8 cellular contexts compared by ENCODE assay signal in the genomic region with DNA sequence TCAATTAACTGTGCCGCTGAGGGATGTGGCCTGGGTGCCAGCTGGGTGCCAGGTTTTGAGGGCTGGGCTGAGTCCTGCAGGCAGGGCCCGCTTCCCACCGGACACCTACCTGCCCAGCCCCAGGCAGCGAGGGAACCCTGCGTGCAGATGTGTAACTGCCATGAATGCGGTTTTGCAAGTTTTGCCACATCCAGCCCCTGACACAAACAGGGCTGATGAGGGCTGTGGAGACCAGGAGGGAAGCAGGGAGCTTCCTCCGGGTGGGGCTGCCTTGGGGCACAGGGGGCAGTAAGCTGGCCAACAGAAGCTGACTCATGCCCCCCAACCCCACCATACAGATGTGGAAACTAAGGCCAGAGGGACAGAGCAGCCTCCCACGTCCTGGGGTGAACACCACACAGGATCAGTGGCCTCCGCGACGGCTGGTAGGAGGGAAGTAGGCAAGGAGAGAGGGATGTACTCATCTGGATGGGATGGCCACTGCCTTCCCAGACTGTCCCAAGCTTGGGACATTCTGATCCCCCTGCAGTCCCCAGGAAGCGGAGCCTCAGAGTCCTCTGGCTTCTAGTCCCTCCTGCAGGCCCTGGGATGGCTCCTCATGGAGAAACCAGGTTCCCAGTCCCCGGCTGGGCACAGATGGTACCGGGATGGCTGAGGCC. TPM values are rescaled to one million over a fixed set of nuclear protein-coding genes. Genes with fewer than 3 reads are reported as not detected.
A peak's percentile ranks its signal among the peaks of the same experiment; 100 is the strongest.
DNase-seq lines count a peak whose midpoint lies in the region; ATAC-seq, FAIRE-seq and TF ChIP-seq lines count a peak whose summit lies in the region.

No MANE protein-coding gene starts in this region.

- peak overlapping the region; percentile 70 to 76 for H3K4me3 Mint-ChIP-seq in effector memory CD8-positive, alpha-beta T cell
- H3K4me3 Mint-ChIP-seq in neural crest cell: peak overlapping the region; percentile 79

- H4K20me1 ChIP-seq in MM.1S (ENCODE audit: insufficient read depth, low read length): no peaks in the 10 kb centered on the region

- H3F3A ChIP-seq in MM.1S (ENCODE audit: insufficient read depth, low read length): peaks cover 17% of the 10 kb centered on the region; the same call in 1 of the 2 replicates

- H3K27ac Mint-ChIP-seq in effector memory CD8-positive, alpha-beta T cell: peak overlapping the region in 1 of 2 donors; percentile 84
- H3K27ac Mint-ChIP-seq in neural crest cell (ENCODE audit: unreplicated experiment): no peak overlapping the region

- H3K9me3 ChIP-seq in MM.1S (replicated peaks; ENCODE audit: insufficient read depth, low read length): no peaks in the 10 kb centered on the region

- no peaks in the 10 kb centered on the region for H3K27me3 ChIP-seq in MM.1S (replicated peaks; ENCODE audit: insufficient read depth, low read length)

- no peak for ATAC-seq in effector memory CD8-positive, alpha-beta T cell (replicated peaks)
- no peak for ATAC-seq in GM18858 (IDR thresholded peaks at IDR 0.05; ENCODE audit: unreplicated experiment)

- no peak overlapping the region for H2AFZ ChIP-seq in MM.1S (ENCODE audit: low read length)

- H3K4me2 ChIP-seq in MM.1S (ENCODE audit: low read depth, low read length): peak overlapping the region; percentile 96

- no peaks in the 10 kb centered on the region for H3K27me3 Mint-ChIP-seq in effector memory CD8-positive, alpha-beta T cell
- no peaks in the 10 kb centered on the region for H3K27me3 Mint-ChIP-seq in neural crest cell (ENCODE audit: low read depth)

- H3K9ac ChIP-seq in MM.1S (ENCODE audit: low read length): peak overlapping the region; percentile 62; the same call in 1 of the 2 replicates

- H3K4me3 ChIP-seq in MM.1S (ENCODE audit: low read length): peak overlapping the region; percentile 85

- TF ChIP-seq CTCF in MM.1S (IDR thresholded peaks at IDR 0.05; ENCODE audit: low read length) (no peak), neural crest cell (conservative IDR thresholded peaks at IDR 0.05) (no peak)

- FAIRE-seq in GM12891 (lab: Jason Lieb, UNC): no peak

- no peaks in the 10 kb centered on the region for H3K9me3 Mint-ChIP-seq in effector memory CD8-positive, alpha-beta T cell
- no peaks in the 10 kb centered on the region for H3K9me3 Mint-ChIP-seq in neural crest cell

- no peaks in the 10 kb centered on the region for H3K36me3 ChIP-seq in MM.1S (replicated peaks; ENCODE audit: insufficient read depth, low read length)

- peaks cover 12 to 30% of the 10 kb centered on the region in 2 donors for H3K4me1 Mint-ChIP-seq in effector memory CD8-positive, alpha-beta T cell (ENCODE audit: low read depth in 2 of 2)
- H3K4me1 Mint-ChIP-seq in neural crest cell: peaks cover 10% of the 10 kb centered on the region

- H3K79me2 ChIP-seq in MM.1S (ENCODE audit: low read length): peaks cover 27% of the 10 kb centered on the region

- no peaks in the 10 kb centered on the region for H3K9me2 ChIP-seq in MM.1S (replicated peaks; ENCODE audit: insufficient read depth, low read length)

- TF ChIP-seq POLR2A in GM12891 (IDR thresholded peaks at IDR 0.05; ENCODE audit: low read depth, low read length): no peak

- peaks cover 18% of the 10 kb centered on the region for H3K36me3 Mint-ChIP-seq in effector memory CD8-positive, alpha-beta T cell (ENCODE audit: insufficient read depth)
- no peaks in the 10 kb centered on the region for H3K36me3 Mint-ChIP-seq in neural crest cell (ENCODE audit: low read depth)

- peaks cover 18% of the 10 kb centered on the region for H3K4me1 ChIP-seq in MM.1S (ENCODE audit: low read length)

- no peak overlapping the region for H3K27ac ChIP-seq in MM.1S (ENCODE audit: low read length)

- peak; percentile 28 for DNase-seq in CD1c-positive myeloid dendritic cell (ENCODE audit: extremely low spot score)
- no peak for DNase-seq in MM.1S
- DNase-seq in effector memory CD8-positive, alpha-beta T cell: no peak
- no peak for DNase-seq in neural crest cell (ENCODE audit: low read depth, low spot score)
- no peak for DNase-seq in cerebellum (ENCODE audit: low spot score)
- no peak for DNase-seq in NCI-H526 treated with DMSO at 0.1 percent for 48 hours (lab: John Stamatoyannopoulos, UW)
- no peak for DNase-seq in GM12891 (ENCODE audit: insufficient read length, low spot score)

TF ChIP-seq in GM12891, 5 proteins besides CTCF, POLR2A, EP300 and RAD21:
- TF ChIP-seq POU2F2 (IDR thresholded peaks at IDR 0.05; ENCODE audit: low read depth, low read length) (no peak), PAX5 (IDR thresholded peaks at IDR 0.05; ENCODE audit: insufficient read depth, low read length, severe bottlenecking) (no peak), POLR2AphosphoS5 (IDR thresholded peaks at IDR 0.05; ENCODE audit: low read depth, low read length) (no peak), SPI1 (IDR thresholded peaks at IDR 0.05; ENCODE audit: low read depth, low read length) (no peak), TAF1 (IDR thresholded peaks at IDR 0.05; ENCODE audit: low read depth, low read length) (no peak)
TF ChIP-seq in GM12891: peak in this region for 0.

RNA-seq across cellular contexts. Expression of a gene that starts 1.6 kb away (rescaled TPM):
- total RNA-seq in neural crest cell: 14.8 and 17.6 TPM in 2 replicates
- total RNA-seq in cerebellum: 3.6 TPM
- polyA plus RNA-seq in GM12891 (2012; ENCODE audit: low read depth, missing spikeins): 20.7 TPM

RNA-seq across cellular contexts. Expression of a gene that starts 11.5 kb away (rescaled TPM):
- total RNA-seq in neural crest cell (79.7 and 83.1 TPM in 2 replicates), cerebellum (38.6 TPM)
- 29.2 TPM for polyA plus RNA-seq in GM12891 (2012; ENCODE audit: low read depth, missing spikeins)

RNA-seq across cellular contexts. Expression of a gene that starts 57.0 kb away (rescaled TPM):
- 0.30 and 0.32 TPM in 2 replicates for total RNA-seq in neural crest cell
- total RNA-seq in cerebellum: 0.18 TPM
- polyA plus RNA-seq in GM12891 (2012; ENCODE audit: low read depth, missing spikeins): 0.06 TPM
